In the genomic region with DNA sequence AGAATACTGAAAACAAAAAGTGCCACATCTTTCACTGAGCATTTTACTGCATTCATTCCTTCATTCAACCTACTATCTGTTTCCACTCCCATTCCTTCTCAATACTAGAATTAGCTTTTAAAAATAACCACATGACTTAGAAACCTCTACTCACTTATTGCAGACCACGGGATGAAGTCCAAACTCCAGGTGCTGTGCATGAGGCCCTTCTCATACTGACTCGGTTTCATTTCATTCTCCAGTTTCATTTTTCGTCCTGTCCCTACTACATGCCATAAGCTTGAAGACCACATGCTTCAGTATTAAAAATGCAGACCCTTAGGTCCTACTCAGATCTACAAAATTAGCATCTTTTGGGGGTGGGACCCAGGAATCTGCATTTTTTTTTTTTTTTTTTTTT, we compare ENCODE assay signal across 1 cellular context.
TF ChIP-seq lines count a peak whose summit lies in the region.

No MANE protein-coding gene starts in this region.

TF ChIP-seq in K562, 482 proteins besides CTCF, POLR2A, EP300 and RAD21:
- TF ChIP-seq KDM2B (CRISPR knock-in tag; IDR thresholded peaks at IDR 0.05) (no peak), ZNF384 (IDR thresholded peaks at IDR 0.05; ENCODE audit: low read depth, low read length) (0 out of 2 replicates have a peak, but pooled peaks have one; percentile 15)
